In genomic region chr6:24644377-24644776, GRCh38 we compare ENCODE assay signal across 1 cellular context.
TF ChIP-seq lines count a peak whose summit lies in the region.

No MANE protein-coding gene starts in this region.

TF ChIP-seq in neural cell, 6 proteins besides CTCF, POLR2A, EP300 and RAD21 (continued from another document):
- TF ChIP-seq, protein P1, sequence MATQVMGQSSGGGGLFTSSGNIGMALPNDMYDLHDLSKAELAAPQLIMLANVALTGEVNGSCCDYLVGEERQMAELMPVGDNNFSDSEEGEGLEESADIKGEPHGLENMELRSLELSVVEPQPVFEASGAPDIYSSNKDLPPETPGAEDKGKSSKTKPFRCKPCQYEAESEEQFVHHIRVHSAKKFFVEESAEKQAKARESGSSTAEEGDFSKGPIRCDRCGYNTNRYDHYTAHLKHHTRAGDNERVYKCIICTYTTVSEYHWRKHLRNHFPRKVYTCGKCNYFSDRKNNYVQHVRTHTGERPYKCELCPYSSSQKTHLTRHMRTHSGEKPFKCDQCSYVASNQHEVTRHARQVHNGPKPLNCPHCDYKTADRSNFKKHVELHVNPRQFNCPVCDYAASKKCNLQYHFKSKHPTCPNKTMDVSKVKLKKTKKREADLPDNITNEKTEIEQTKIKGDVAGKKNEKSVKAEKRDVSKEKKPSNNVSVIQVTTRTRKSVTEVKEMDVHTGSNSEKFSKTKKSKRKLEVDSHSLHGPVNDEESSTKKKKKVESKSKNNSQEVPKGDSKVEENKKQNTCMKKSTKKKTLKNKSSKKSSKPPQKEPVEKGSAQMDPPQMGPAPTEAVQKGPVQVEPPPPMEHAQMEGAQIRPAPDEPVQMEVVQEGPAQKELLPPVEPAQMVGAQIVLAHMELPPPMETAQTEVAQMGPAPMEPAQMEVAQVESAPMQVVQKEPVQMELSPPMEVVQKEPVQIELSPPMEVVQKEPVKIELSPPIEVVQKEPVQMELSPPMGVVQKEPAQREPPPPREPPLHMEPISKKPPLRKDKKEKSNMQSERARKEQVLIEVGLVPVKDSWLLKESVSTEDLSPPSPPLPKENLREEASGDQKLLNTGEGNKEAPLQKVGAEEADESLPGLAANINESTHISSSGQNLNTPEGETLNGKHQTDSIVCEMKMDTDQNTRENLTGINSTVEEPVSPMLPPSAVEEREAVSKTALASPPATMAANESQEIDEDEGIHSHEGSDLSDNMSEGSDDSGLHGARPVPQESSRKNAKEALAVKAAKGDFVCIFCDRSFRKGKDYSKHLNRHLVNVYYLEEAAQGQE (IDR thresholded peaks at IDR 0.05; ENCODE audit: borderline replicate concordance): no peak
- TF ChIP-seq POLR2AphosphoS5 (IDR thresholded peaks at IDR 0.05): no peak
- no peak for TF ChIP-seq SMC3 (conservative IDR thresholded peaks at IDR 0.05; ENCODE audit: poor library complexity)
- TF ChIP-seq TAF1 (IDR thresholded peaks at IDR 0.05; ENCODE audit: low read depth): no peak
